ENCODE assay signal across 21 cellular contexts in the genomic region with DNA sequence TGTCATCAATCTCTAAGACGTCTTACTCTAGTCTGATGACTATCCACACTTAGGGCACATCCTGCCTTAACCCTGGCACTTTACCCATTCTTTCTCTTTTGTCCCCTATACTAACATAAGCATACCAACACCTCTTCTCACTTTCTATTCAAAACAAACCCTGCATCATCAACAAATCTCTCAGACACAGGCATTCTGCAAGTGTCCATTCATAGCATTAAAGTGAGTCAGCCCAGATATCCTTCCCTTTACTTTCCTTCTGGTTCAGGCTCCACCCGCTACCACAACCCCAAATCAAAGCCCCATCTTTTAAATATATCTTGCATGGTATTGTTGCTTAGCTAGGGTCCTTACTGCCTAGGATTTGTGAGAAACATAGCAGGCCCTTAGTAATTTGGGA. TPM values are rescaled to one million over a fixed set of nuclear protein-coding genes. Genes with fewer than 3 reads are reported as not detected.
A peak's percentile ranks its signal among the peaks of the same experiment; 100 is the strongest.
DNase-seq lines count a peak whose midpoint lies in the region; ATAC-seq and TF ChIP-seq lines count a peak whose summit lies in the region.
"Had no signal": no experiment of that assay in that cellular context is flagged by ENCODE, and none has a peak within 500 bp of the region (broad histone marks: within the 10 kb centered on the region; RNA-seq: fewer than 3 reads in every experiment).

No MANE protein-coding gene starts in this region.

- POLR2A ChIA-PET in CD8-positive, alpha-beta memory T cell (lab: Charles Lee) = no interaction called here

- H3K9me3 Mint-ChIP-seq in CD8-positive, alpha-beta memory T cell = peaks cover 0 to 15% (median 3%) of the 10 kb centered on the region in 5 donors
- H3K9me3 Mint-ChIP-seq: CD8-positive, alpha-beta T cell had no signal

- CTCF ChIA-PET in CD8-positive, alpha-beta memory T cell (lab: Charles Lee) = no interaction called here

- H3K36me3 Mint-ChIP-seq in CD8-positive, alpha-beta memory T cell = no peaks in the 10 kb centered on the region
- H3K36me3 Mint-ChIP-seq: activated naive CD8-positive, alpha-beta T cell; CD8-positive, alpha-beta T cell had no signal

- H3K27ac ChIP-seq in CD8-positive, alpha-beta memory T cell (ENCODE audit: low read depth, low read length) = no peak overlapping the region
- H3K27ac ChIP-seq: cardiac muscle cell, suprapubic skin, vagina had no signal

- H3K4me1 ChIP-seq in CD8-positive, alpha-beta memory T cell (ENCODE audit: insufficient read depth, low read length) = no peaks in the 10 kb centered on the region

- no peaks in the 10 kb centered on the region for H3K27me3 ChIP-seq in CD8-positive, alpha-beta memory T cell (ENCODE audit: insufficient read depth, low read length, poor library complexity, severe bottlenecking)
- H3K27me3 ChIP-seq: cardiac muscle cell, vagina had no signal

- H3K4me1 Mint-ChIP-seq in CD8-positive, alpha-beta memory T cell = peaks cover 0 to 3% (median 0%) of the 10 kb centered on the region in 3 donors

- intact Hi-C loops in left colon (cut with DNase I, micrococcal nuclease) = no loop called here

- no peak overlapping the region for H3K4me3 ChIP-seq in CD8-positive, alpha-beta memory T cell (ENCODE audit: low read length)
- H3K4me3 ChIP-seq: cardiac muscle cell, suprapubic skin, vagina had no signal

- H3K27ac Mint-ChIP-seq in CD8-positive, alpha-beta memory T cell = no peak overlapping the region
- H3K27ac Mint-ChIP-seq: activated naive CD8-positive, alpha-beta T cell; CD8-positive, alpha-beta T cell had no signal

- no peak for ATAC-seq in left colon
- ATAC-seq: CD8-positive, alpha-beta T cell; HepG2; left ventricle myocardium superior had no signal

- H3K27me3 Mint-ChIP-seq in CD8-positive, alpha-beta memory T cell = peaks cover 8 to 17% of the 10 kb centered on the region in 2 donors

- no peaks in the 10 kb centered on the region for H3K9me3 ChIP-seq in CD8-positive, alpha-beta memory T cell (ENCODE audit: low read length)
- H3K9me3 ChIP-seq: suprapubic skin, vagina had no signal

- no peak for TF ChIP-seq CTCF in GM20000 (IDR thresholded peaks at IDR 0.05; ENCODE audit: extremely low read depth, missing control alignments)

- H3K36me3 ChIP-seq in CD8-positive, alpha-beta memory T cell (ENCODE audit: insufficient read depth, low read length) = no peaks in the 10 kb centered on the region
- H3K36me3 ChIP-seq: cardiac muscle cell, suprapubic skin, vagina had no signal

- DNase-seq in AG08396 (ENCODE audit: low spot score) = peak; percentile 58
- DNase-seq in HS-27A (ENCODE audit: low read depth) = peak; percentile 48
- peak; percentile 59 for DNase-seq in astrocyte of the hippocampus (ENCODE audit: low read depth, low spot score)
- DNase-seq in hepatic stellate cell (ENCODE audit: low spot score) = peak; percentile 40
- no peak for DNase-seq in CD8-positive, alpha-beta memory T cell
- no peak for DNase-seq in GM20000 (ENCODE audit: low spot score)
- no peak for DNase-seq in left colon
- no peak for DNase-seq in hippocampal formation (lab: John Stamatoyannopoulos, UW)
- DNase-seq: CD8-positive, alpha-beta T cell; DMS79; erythroblast; left ventricle myocardium superior; NCI-H1436; T-helper 9 cell had no signal

- no peak overlapping the region for H3K4me3 Mint-ChIP-seq in CD8-positive, alpha-beta memory T cell
- H3K4me3 Mint-ChIP-seq: activated naive CD8-positive, alpha-beta T cell; CD8-positive, alpha-beta T cell had no signal

RNA-seq across cellular contexts. Expression of a gene that starts 3.8 kb away (rescaled TPM):
- not detected for total RNA-seq in CD8-positive, alpha-beta memory T cell
- polyA plus RNA-seq in CD8-positive, alpha-beta memory T cell = not detected
- 1 to 10 TPM; 1.2 to 1.6 TPM for total RNA-seq in left colon
- total RNA-seq: activated CD8-positive, alpha-beta memory T cell treated with anti-CD3 and anti-CD28 coated beads for 36 hours; CD8-positive, alpha-beta T cell had no signal
- polyA plus RNA-seq: AG04450 had no signal

Comparison
In these comparisons a context has a peak if more than half of its experiments do, and no peak if none do; other contexts are left out.
1. DNase-seq: peak in AG08396 (single experiment), HS-27A (single experiment), astrocyte of the hippocampus (single experiment) and hepatic stellate cell (single experiment); none in CD8-positive, alpha-beta memory T cell (0 of 5), GM20000 (single experiment), left colon (0 of 2) and hippocampal formation (0 of 2).